ENCODE assay signal across 8 cellular contexts in the genomic region with DNA sequence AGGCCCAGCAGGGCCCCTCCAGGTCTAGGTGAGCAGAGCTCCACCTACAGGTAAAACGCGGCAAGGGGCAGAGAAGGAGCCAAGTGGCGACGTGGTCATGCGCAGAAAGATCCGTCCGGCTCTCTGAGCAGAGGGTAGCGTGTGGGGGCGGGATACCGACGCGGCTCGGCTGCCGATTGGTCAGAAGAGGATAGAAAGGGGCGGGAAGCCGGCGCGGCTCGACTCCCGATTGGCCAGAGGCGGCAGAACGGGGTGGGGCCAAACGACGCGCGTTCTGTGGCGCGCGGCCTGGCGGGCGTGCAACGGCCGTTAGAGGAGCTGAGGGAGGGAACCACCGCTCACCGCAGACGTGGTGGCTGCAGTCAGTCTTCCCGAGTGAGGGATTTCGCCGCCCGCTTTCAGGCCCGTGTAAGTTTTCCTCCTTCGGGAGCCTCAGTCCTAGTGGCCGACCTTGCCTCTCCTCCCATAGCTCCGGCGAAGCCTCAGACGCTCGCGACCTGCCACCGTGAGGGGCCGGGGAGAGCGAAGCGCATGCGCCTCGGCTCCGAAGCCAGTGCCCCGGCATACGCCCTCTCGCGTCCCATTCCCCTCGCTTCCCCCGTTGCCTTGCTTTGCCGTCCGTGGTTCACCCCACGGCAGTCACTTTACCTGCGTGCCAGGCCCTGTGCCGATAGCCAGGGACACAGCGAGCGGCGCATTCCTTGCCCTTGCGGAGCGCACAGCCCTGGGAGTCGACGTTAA. TPM values are rescaled to one million over a fixed set of nuclear protein-coding genes. Genes with fewer than 3 reads are reported as not detected.
A peak's percentile ranks its signal among the peaks of the same experiment; 100 is the strongest.
DNase-seq lines count a peak whose midpoint lies in the region; ATAC-seq and TF ChIP-seq lines count a peak whose summit lies in the region.

A gene with protein sequence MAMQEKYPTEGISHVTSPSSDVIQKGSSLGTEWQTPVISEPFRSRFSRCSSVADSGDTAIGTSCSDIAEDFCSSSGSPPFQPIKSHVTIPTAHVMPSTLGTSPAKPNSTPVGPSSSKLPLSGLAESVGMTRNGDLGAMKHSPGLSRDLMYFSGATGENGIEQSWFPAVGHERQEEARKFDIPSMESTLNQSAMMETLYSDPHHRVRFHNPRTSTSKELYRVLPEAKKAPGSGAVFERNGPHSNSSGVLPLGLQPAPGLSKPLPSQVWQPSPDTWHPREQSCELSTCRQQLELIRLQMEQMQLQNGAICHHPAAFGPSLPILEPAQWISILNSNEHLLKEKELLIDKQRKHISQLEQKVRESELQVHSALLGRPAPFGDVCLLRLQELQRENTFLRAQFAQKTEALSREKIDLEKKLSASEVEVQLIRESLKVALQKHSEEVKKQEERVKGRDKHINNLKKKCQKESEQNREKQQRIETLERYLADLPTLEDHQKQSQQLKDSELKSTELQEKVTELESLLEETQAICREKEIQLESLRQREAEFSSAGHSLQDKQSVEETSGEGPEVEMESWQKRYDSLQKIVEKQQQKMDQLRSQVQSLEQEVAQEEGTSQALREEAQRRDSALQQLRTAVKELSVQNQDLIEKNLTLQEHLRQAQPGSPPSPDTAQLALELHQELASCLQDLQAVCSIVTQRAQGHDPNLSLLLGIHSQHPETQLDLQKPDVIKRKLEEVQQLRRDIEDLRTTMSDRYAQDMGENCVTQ (plus strand): TSS at position 298 of the 741 bp plus-strand sequence. CDS start 5,584 bp downstream, outside the sequence.

- peak; percentile 93 for TF ChIP-seq CTCF in epithelial cell of proximal tubule (conservative IDR thresholded peaks at IDR 0.05; ENCODE audit: low read depth, low read length)

- H3K4me3 Mint-ChIP-seq in activated T-cell treated with anti-CD3 and anti-CD28 coated beads, Interleukin-2, amount 50 U/mL, for 24 hours = peak within 1 kb of the TSS; percentile 96

- H3K4me3 ChIP-seq in epithelial cell of proximal tubule (ENCODE audit: low read depth, low read length) = peak within 1 kb of the TSS; percentile 76

- H3K27me3 Mint-ChIP-seq in activated T-cell treated with anti-CD3 and anti-CD28 coated beads, Interleukin-2, amount 50 U/mL, for 24 hours = no peaks in the 10 kb centered on the region

- H3K27ac Mint-ChIP-seq in activated T-cell treated with anti-CD3 and anti-CD28 coated beads, Interleukin-2, amount 50 U/mL, for 24 hours = peak within 1 kb of the TSS; percentile 89

- peak; percentile 96 for DNase-seq in DMS79 (lab: John Stamatoyannopoulos, UW)
- peak; percentile 94 for DNase-seq in KG1 (lab: John Stamatoyannopoulos, UW)
- peak; percentile 99 for DNase-seq in activated T-cell treated with anti-CD3 and anti-CD28 coated beads, Interleukin-2, amount 50 U/mL, for 24 hours
- peak; percentile 76 for DNase-seq in epithelial cell of proximal tubule (ENCODE audit: low read depth)
- peak; percentile 99 for DNase-seq in mucosa of gallbladder (ENCODE audit: low spot score)
- DNase-seq in stimulated activated CD8-positive, alpha-beta memory T cell treated with anti-CD3 and anti-CD28 coated beads, Interleukin-4, amount 100 ng/mL, for 4 hours (ENCODE audit: low read depth in 2 of 2, low spot score in 1 of 2) = peak; percentile 92 to 96

- H3K4me1 Mint-ChIP-seq in activated T-cell treated with anti-CD3 and anti-CD28 coated beads, Interleukin-2, amount 50 U/mL, for 24 hours (ENCODE audit: low read depth) = peaks cover 36% of the 10 kb centered on the region

- no peaks in the 10 kb centered on the region for H3K9me3 Mint-ChIP-seq in activated T-cell treated with anti-CD3 and anti-CD28 coated beads, Interleukin-2, amount 50 U/mL, for 24 hours

- ATAC-seq in GM21723 (IDR thresholded peaks at IDR 0.05; ENCODE audit: unreplicated experiment) = peak; percentile 91

- peaks cover 40% of the 10 kb centered on the region for H3K36me3 Mint-ChIP-seq in activated T-cell treated with anti-CD3 and anti-CD28 coated beads, Interleukin-2, amount 50 U/mL, for 24 hours (ENCODE audit: low read depth)

TF ChIP-seq in PFSK-1, 5 proteins besides CTCF, POLR2A, EP300 and RAD21:
- TF ChIP-seq TAF1 (IDR thresholded peaks at IDR 0.05; ENCODE audit: borderline replicate concordance, insufficient read depth, low read length) (peak; percentile 38; the same call in 1 of the 2 replicates), POLR2AphosphoS5 (IDR thresholded peaks at IDR 0.05; ENCODE audit: low read depth, low read length) (peak; percentile 97), FOXP2 (optimal IDR thresholded peaks at IDR 0.05; ENCODE audit: borderline replicate concordance, extremely low read depth, extremely low read length, insufficient read depth) (peak; percentile 61), SIN3A (IDR thresholded peaks at IDR 0.05; ENCODE audit: borderline replicate concordance, insufficient read depth, low read length) (no peak)

RNA-seq across cellular contexts. Expression of the gene that starts here (rescaled TPM):
- polyA plus RNA-seq in PFSK-1 (2012; ENCODE audit: insufficient read length, low read depth) = 10.1 TPM
- 14.6 and 20.8 TPM in 2 replicates for total RNA-seq in epithelial cell of proximal tubule
- 10.0 TPM for total RNA-seq in mucosa of gallbladder

Comparison
In these comparisons a context has a peak if more than half of its experiments do, and no peak if none do; other contexts are left out.
1. Peak in every context shown above with its lines: DNase-seq, ATAC-seq and H3K4me3 ChIP-seq.